ENCODE assay signal across 28 cellular contexts in genomic region chr20:10387686-10388085, GRCh38.
"Had no signal": no experiment of that assay in that cellular context is flagged by ENCODE, and none has a peak within 500 bp of the region (broad histone marks: within the 10 kb centered on the region; RNA-seq: fewer than 3 reads in every experiment).

No MANE protein-coding gene starts in this region.

- H3K9me3 ChIP-seq: left lung, mucosa of descending colon, pancreas, prostate gland, stomach, testis, thyroid gland, transverse colon, upper lobe of left lung, vagina had no signal

- H3K27ac ChIP-seq: left lung, pancreas, prostate gland, stomach, testis, thyroid gland, transverse colon, upper lobe of left lung, vagina had no signal

- H3K36me3 Mint-ChIP-seq: stimulated activated naive B cell treated with anti-CD40 and anti-IgM and Interleukin-4, amounts not matched to agents 10 μg/mL and 1 μg/mL and 100 μg/mL, for 72 hours had no signal

- H3K4me1 ChIP-seq: left lung, pancreas, prostate gland, stomach, testis, thyroid gland, transverse colon, upper lobe of left lung, vagina had no signal

- H3K27me3 ChIP-seq: left lung, pancreas, stomach, testis, thyroid gland, transverse colon, upper lobe of left lung, vagina had no signal

- DNase-seq: hippocampal formation; kidney; left colon; left lung; midbrain; mucosa of descending colon; naive thymus-derived CD4-positive, alpha-beta T cell; nucleus accumbens; pancreas; posterior cingulate gyrus; retina; right cardiac atrium; stimulated activated CD4-positive, alpha-beta T cell treated with anti-CD3 and anti-CD28 coated beads, Interleukin-12 subunit alpha, Interleukin-12 subunit beta, amount 100 ng/mL, for 4 hours; stimulated activated CD4-positive, alpha-beta T cell treated with anti-CD3 and anti-CD28 coated beads, Interleukin-15, amount 100 ng/mL, for 24 hours; stimulated activated CD4-positive, alpha-beta T cell treated with anti-CD3 and anti-CD28 coated beads, Interleukin-2, amount 100 ng/mL, for 24 hours; stimulated activated CD4-positive, alpha-beta T cell treated with anti-CD3 and anti-CD28 coated beads, Interleukin-4, amount 100 ng/mL, for 1 hour; stimulated activated naive B cell treated with anti-CD40 and anti-IgM and Interleukin-4, amounts not matched to agents 10 μg/mL and 1 μg/mL and 100 μg/mL, for 72 hours; stimulated activated naive CD8-positive, alpha-beta T cell treated with anti-CD3 and anti-CD28 coated beads, Interleukin-15, Interleukin-2, amounts not matched to agents 100 U/mL and 50 U/mL, for 24 hours; stomach; testis; thyroid gland; transverse colon; upper lobe of left lung had no signal

- H3K36me3 ChIP-seq: left lung, pancreas, prostate gland, stomach, thyroid gland, transverse colon, upper lobe of left lung, vagina had no signal

- ATAC-seq: left colon; left lung; mucosa of descending colon; naive thymus-derived CD4-positive, alpha-beta T cell; pancreas; right cardiac atrium; stimulated activated naive B cell treated with anti-CD40 and anti-IgM and Interleukin-4, amounts not matched to agents 10 μg/mL and 1 μg/mL and 100 μg/mL, for 72 hours; stimulated activated naive CD8-positive, alpha-beta T cell treated with anti-CD3 and anti-CD28 coated beads, Interleukin-15, Interleukin-2, amounts not matched to agents 100 U/mL and 50 U/mL, for 24 hours had no signal

- H3K4me3 Mint-ChIP-seq: naive thymus-derived CD4-positive, alpha-beta T cell; nephron; neural crest cell; stimulated activated naive B cell treated with anti-CD40 and anti-IgM and Interleukin-4, amounts not matched to agents 10 μg/mL and 1 μg/mL and 100 μg/mL, for 72 hours had no signal

- H3K4me1 Mint-ChIP-seq: naive thymus-derived CD4-positive, alpha-beta T cell; nephron; neural crest cell; stimulated activated naive B cell treated with anti-CD40 and anti-IgM and Interleukin-4, amounts not matched to agents 10 μg/mL and 1 μg/mL and 100 μg/mL, for 72 hours had no signal

- H3K4me3 ChIP-seq: left lung, lung, mucosa of descending colon, pancreas, prostate gland, stomach, testis, thyroid gland, transverse colon, upper lobe of left lung, vagina had no signal

- H3K27ac Mint-ChIP-seq: naive thymus-derived CD4-positive, alpha-beta T cell; nephron; stimulated activated naive B cell treated with anti-CD40 and anti-IgM and Interleukin-4, amounts not matched to agents 10 μg/mL and 1 μg/mL and 100 μg/mL, for 72 hours had no signal

- FAIRE-seq: kidney, pancreas had no signal

- H3K9me3 Mint-ChIP-seq: nephron; neural crest cell; stimulated activated naive B cell treated with anti-CD40 and anti-IgM and Interleukin-4, amounts not matched to agents 10 μg/mL and 1 μg/mL and 100 μg/mL, for 72 hours had no signal
